8 cellular contexts compared by ENCODE assay signal in the genomic region with DNA sequence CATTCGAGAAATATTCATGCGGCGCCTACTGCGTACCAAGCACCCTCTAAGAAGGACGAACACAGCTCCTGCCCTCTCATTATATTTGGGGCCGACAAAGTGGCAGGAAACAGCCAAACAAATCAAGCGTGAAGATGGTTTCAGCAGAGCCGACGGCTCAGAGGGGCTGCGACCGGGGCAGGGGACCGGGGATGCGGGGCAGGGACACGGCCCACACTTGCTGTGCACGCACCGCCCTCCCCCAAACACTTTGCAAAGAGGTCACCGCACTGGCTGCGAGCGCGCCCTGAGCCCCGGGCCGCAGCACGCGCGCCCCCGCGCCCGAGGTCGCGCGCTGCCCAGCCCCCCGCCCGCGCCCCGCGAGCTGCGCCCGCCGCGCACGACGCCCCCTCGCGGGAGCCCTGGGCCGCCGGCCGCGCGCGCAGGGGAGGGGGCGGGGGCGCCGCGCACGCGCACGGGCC. TPM values are rescaled to one million over a fixed set of nuclear protein-coding genes. Genes with fewer than 3 reads are reported as not detected.
DNase-seq lines count a peak whose midpoint lies in the region; ATAC-seq and TF ChIP-seq lines count a peak whose summit lies in the region.

No MANE protein-coding gene starts in this region.

- H3K23ac ChIP-seq in mesenchymal stem cell (ENCODE audit: low read length in 2 of 2), result no peak overlapping the region

- no peak for TF ChIP-seq EP300 in SK-N-SH (IDR thresholded peaks at IDR 0.05; ENCODE audit: borderline replicate concordance in 1 of 2, low read depth in 1 of 2, low read length in 1 of 2)

- no peak for TF ChIP-seq RAD21 in SK-N-SH (IDR thresholded peaks at IDR 0.05; ENCODE audit: low read length)

- H3K27ac Mint-ChIP-seq in type B pancreatic cell, result peak overlapping the region; percentile 89

- CTCF ChIA-PET in SK-N-SH (lab: Yijun Ruan, JAX), result interaction anchor here (1.0 to 1.4 kb wide), 3 partner anchors 33 to 179 kb away, joined by 3 to 4 read pairs (median 4); no protein-coding TSS in a partner anchor

- peak overlapping the region; percentile 92 for H3K4me3 Mint-ChIP-seq in type B pancreatic cell

- peak overlapping the region; percentile 69 for H2BK15ac ChIP-seq in mesenchymal stem cell (ENCODE audit: low read depth, poor library complexity, severe bottlenecking)

- H2AFZ ChIP-seq in GM23248 (peak overlapping the region; percentile 92), SK-N-SH (ENCODE audit: low read depth) (peak overlapping the region; percentile 65; the same call in 1 of the 2 replicates), mesenchymal stem cell (ENCODE audit: low read depth, low read length) (peak overlapping the region; percentile 92)

- H3F3A ChIP-seq in GM23248 (ENCODE audit: insufficient read depth), result no peaks in the 10 kb centered on the region
- no peaks in the 10 kb centered on the region for H3F3A ChIP-seq in SK-N-SH (replicated peaks; ENCODE audit: insufficient read depth)

- WGBS in GM23248 (ENCODE audit: low coverage in 1 of 2, low lambda C conversion rate in 2 of 2, missing lambda C conversion rate in 2 of 2), 2 experiments, result 3 to 11% methylated on average over 11 to 25 of the region's 57 CpGs
- no CpG with 5 or more reads among the region's 57 CpGs for WGBS in SK-N-SH (ENCODE audit: low lambda C conversion rate)
- WGBS in mesenchymal stem cell, result 4% methylated on average over 31 of the region's 57 CpGs

- H2BK5ac ChIP-seq in mesenchymal stem cell (ENCODE audit: low read depth, low read length, poor library complexity, severe bottlenecking), result no peak overlapping the region

- peak overlapping the region in 1 of 2 experiments; percentile 83 for H2BK12ac ChIP-seq in mesenchymal stem cell (ENCODE audit: low read length in 2 of 2)

- no peak overlapping the region for H2AK5ac ChIP-seq in mesenchymal stem cell (ENCODE audit: low read length, severe bottlenecking)

- no peak; the same call in 1 of the 2 replicates for TF ChIP-seq CTCF in C4-2B (conservative IDR thresholded peaks at IDR 0.05)
- no peak for TF ChIP-seq CTCF in SK-N-SH (IDR thresholded peaks at IDR 0.05)
- TF ChIP-seq CTCF in type B pancreatic cell (conservative IDR thresholded peaks at IDR 0.05), result no peak

- no peak for ATAC-seq in HG02610 (IDR thresholded peaks at IDR 0.05; ENCODE audit: unreplicated experiment)

- DNase-seq in GM23248 (peak; percentile 41), SK-N-SH (peak; percentile 95), ecto neural progenitor cell (ENCODE audit: low spot score) (peak; percentile 78), mesenchymal stem cell (peak; percentile 27), type B pancreatic cell (ENCODE audit: extremely low spot score, unreplicated experiment) (no peak), MV-4-11 (lab: John Stamatoyannopoulos, UW) (no peak)

- H3K9me3 ChIP-seq in GM23248 (ENCODE audit: low read depth) (no peaks in the 10 kb centered on the region), SK-N-SH (no peaks in the 10 kb centered on the region), mesenchymal stem cell (ENCODE audit: control insufficient read depth, low read length) (no peaks in the 10 kb centered on the region)

- peak overlapping the region in 1 of 2 experiments; percentile 82 for H3K4ac ChIP-seq in mesenchymal stem cell (ENCODE audit: low read depth in 1 of 2, low read length in 2 of 2)

- H3K14ac ChIP-seq in mesenchymal stem cell (ENCODE audit: low read length in 2 of 2), result peak overlapping the region in 1 of 2 experiments; percentile 55

- in situ Hi-C loops in GM23248 (cut with MboI), result no loop called here

- POLR2A ChIA-PET in SK-N-SH (lab: Yijun Ruan, JAX), result interaction anchor here (1.6 kb wide), 1 partner anchor 30 kb away, joined by 9 read pairs; the partner anchor contains the start of gene RPL3

- H3K4me1 ChIP-seq in GM23248 (ENCODE audit: insufficient read depth) (no peaks in the 10 kb centered on the region; the same call in 1 of the 2 replicates), SK-N-SH (ENCODE audit: control insufficient read depth in 1 of 2, insufficient read depth in 2 of 2, low read depth in 1 of 2, low read length in 1 of 2) (peaks cover 0 to 13% of the 10 kb centered on the region in 2 experiments; a peak in 1 of 4 replicates), mesenchymal stem cell (ENCODE audit: control insufficient read depth, insufficient read depth, low read depth, low read length) (peaks cover 35% of the 10 kb centered on the region)

- H3K27ac ChIP-seq in C4-2B (peak overlapping the region; percentile 48), GM23248 (no peak overlapping the region), SK-N-SH (ENCODE audit: low read depth in 2 of 2, low read length in 1 of 2) (peak overlapping the region in 1 of 2 experiments; percentile 22; a peak in 1 of 4 replicates), mesenchymal stem cell (ENCODE audit: low read length, poor library complexity, severe bottlenecking) (no peak overlapping the region)

- H3K79me1 ChIP-seq in mesenchymal stem cell (replicated peaks; ENCODE audit: low read length, poor library complexity, severe bottlenecking), result peaks cover 10% of the 10 kb centered on the region

- H3K4me3 ChIP-seq in GM23248 (peak overlapping the region; percentile 75), SK-N-SH (ENCODE audit: low read depth in 2 of 2, low read length in 1 of 2) (peak overlapping the region; percentile 52 to 56), mesenchymal stem cell (ENCODE audit: insufficient read depth in 1 of 2, low read depth in 1 of 2, low read length in 2 of 2) (peak overlapping the region; percentile 84 to 94)

- peaks cover 16% of the 10 kb centered on the region for H3K4me1 Mint-ChIP-seq in type B pancreatic cell (ENCODE audit: unreplicated experiment)

- peak overlapping the region; percentile 33 for H4K8ac ChIP-seq in mesenchymal stem cell (ENCODE audit: low read length)

- no peaks in the 10 kb centered on the region for H4K20me1 ChIP-seq in GM23248 (ENCODE audit: insufficient read depth)
- no peaks in the 10 kb centered on the region for H4K20me1 ChIP-seq in SK-N-SH (ENCODE audit: insufficient read depth)

- peak overlapping the region; percentile 23 for H2BK120ac ChIP-seq in mesenchymal stem cell (ENCODE audit: low read depth, low read length)

- H3K27me3 ChIP-seq in GM23248 (replicated peaks; ENCODE audit: insufficient read depth), result no peaks in the 10 kb centered on the region
- no peaks in the 10 kb centered on the region for H3K27me3 ChIP-seq in SK-N-SH (ENCODE audit: insufficient read depth)
- H3K27me3 ChIP-seq in mesenchymal stem cell (ENCODE audit: control insufficient read depth in 1 of 2, insufficient read depth in 1 of 2, low read length in 2 of 2), result peaks cover 0 to 11% of the 10 kb centered on the region in 2 experiments

- H3K36me3 Mint-ChIP-seq in type B pancreatic cell, result no peaks in the 10 kb centered on the region

- H3K9me3 Mint-ChIP-seq in type B pancreatic cell, result no peaks in the 10 kb centered on the region

- peak overlapping the region; percentile 64 to 90 for H3K18ac ChIP-seq in mesenchymal stem cell (ENCODE audit: low read depth in 1 of 2, low read length in 2 of 2)

- H3K79me2 ChIP-seq in GM23248 (ENCODE audit: insufficient read depth), result no peaks in the 10 kb centered on the region
- H3K79me2 ChIP-seq in SK-N-SH (ENCODE audit: insufficient read depth), result no peaks in the 10 kb centered on the region

- peak overlapping the region; percentile 75 for H4K91ac ChIP-seq in mesenchymal stem cell (ENCODE audit: low read length)

- H3K36me3 ChIP-seq in GM23248 (ENCODE audit: low read depth), result no peaks in the 10 kb centered on the region
- no peaks in the 10 kb centered on the region for H3K36me3 ChIP-seq in SK-N-SH (replicated peaks in 1 of 2; ENCODE audit: control insufficient read depth in 1 of 2, insufficient read depth in 2 of 2, low read length in 1 of 2)
- H3K36me3 ChIP-seq in mesenchymal stem cell (ENCODE audit: control insufficient read depth in 1 of 2, insufficient read depth in 2 of 2, low read depth in 1 of 2, low read length in 2 of 2), result no peaks in the 10 kb centered on the region

- no peaks in the 10 kb centered on the region for H3K27me3 Mint-ChIP-seq in type B pancreatic cell

- H3K9ac ChIP-seq in GM23248 (peak overlapping the region; percentile 61; the same call in 1 of the 2 replicates), SK-N-SH (no peak overlapping the region), mesenchymal stem cell (ENCODE audit: low read length) (peak overlapping the region; percentile 76)

- H3K9me2 ChIP-seq in GM23248 (ENCODE audit: insufficient read depth) (no peaks in the 10 kb centered on the region), SK-N-SH (no peaks in the 10 kb centered on the region)

- peak overlapping the region; percentile 84 for H3K4me2 ChIP-seq in GM23248 (ENCODE audit: unreplicated experiment)
- peak overlapping the region; percentile 66 for H3K4me2 ChIP-seq in SK-N-SH
- H3K4me2 ChIP-seq in mesenchymal stem cell (ENCODE audit: low read length, poor library complexity, severe bottlenecking), result peak overlapping the region; percentile 64

TF ChIP-seq in SK-N-SH, 30 proteins besides CTCF, POLR2A, EP300 and RAD21 (continues in another document):
- TF ChIP-seq SIN3A (IDR thresholded peaks at IDR 0.05; ENCODE audit: borderline replicate concordance, low read depth, low read length), result no peak
- TF ChIP-seq MXI1 (IDR thresholded peaks at IDR 0.05; ENCODE audit: low read depth, low read length), result no peak

RNA-seq across cellular contexts. Expression of gene SYNGR1, which starts 0.3 kb away (rescaled TPM):
- 5.2 and 6.1 TPM in 2 replicates for total RNA-seq in GM23248 (2014; rRNA removed; shearing (Covaris generic))
- 20.3 and 23.2 TPM in 2 replicates for polyA plus RNA-seq in GM23248 (2016; fragmentation: Nextera tagmentation; extraction: Ambion mirVana)
- polyA plus RNA-seq in SK-N-SH (2012; rRNA removed), result 18.1 and 18.7 TPM in 2 replicates
- 6.5 and 12.2 TPM in 2 replicates for polyA plus RNA-seq in SK-N-SH (2012; cell fraction: cytosol; rRNA removed)
- 29.3 and 35.7 TPM in 2 replicates for polyA plus RNA-seq in SK-N-SH (2012; cell fraction: nucleus; rRNA removed)
- 22.3 TPM for polyA plus RNA-seq in mesenchymal stem cell (2013, experiment 1 of 2)
- polyA plus RNA-seq in mesenchymal stem cell (2013, experiment 2 of 2), result 22.9 TPM
- 41.4 and 47.9 TPM in 2 replicates for total RNA-seq in type B pancreatic cell (ENCODE audit: low replicate concordance)

RNA-seq across cellular contexts. Expression of gene RPL3, which starts 30.1 kb away (rescaled TPM):
- total RNA-seq in GM23248 (2014; rRNA removed; shearing (Covaris generic)), result 1,555 and 2,353 TPM in 2 replicates
- polyA plus RNA-seq in GM23248 (2016; fragmentation: Nextera tagmentation; extraction: Ambion mirVana) (920 and 929 TPM in 2 replicates), SK-N-SH (2012; rRNA removed) (4,089 and 4,976 TPM in 2 replicates)
- 3,345 and 4,370 TPM in 2 replicates for polyA plus RNA-seq in SK-N-SH (2012; cell fraction: cytosol; rRNA removed)
- 1,624 and 1,631 TPM in 2 replicates for polyA plus RNA-seq in SK-N-SH (2012; cell fraction: nucleus; rRNA removed)
- 1,826 TPM for polyA plus RNA-seq in mesenchymal stem cell (2013, experiment 1 of 2)
- polyA plus RNA-seq in mesenchymal stem cell (2013, experiment 2 of 2), result 1,787 TPM
- 2,337 and 2,431 TPM in 2 replicates for total RNA-seq in type B pancreatic cell (ENCODE audit: low replicate concordance)

RNA-seq across cellular contexts. Expression of gene TAB1, which starts 50.0 kb away (rescaled TPM):
- 13.4 and 16.9 TPM in 2 replicates for total RNA-seq in GM23248 (2014; rRNA removed; shearing (Covaris generic))
- 12.1 and 13.9 TPM in 2 replicates for polyA plus RNA-seq in GM23248 (2016; fragmentation: Nextera tagmentation; extraction: Ambion mirVana)
- 10.8 and 12.9 TPM in 2 replicates for polyA plus RNA-seq in SK-N-SH (2012; rRNA removed)
- polyA plus RNA-seq in SK-N-SH (2012; cell fraction: cytosol; rRNA removed), result 4.9 and 8.7 TPM in 2 replicates
- polyA plus RNA-seq in SK-N-SH (2012; cell fraction: nucleus; rRNA removed), result 18.2 and 32.4 TPM in 2 replicates
- 10.8 TPM for polyA plus RNA-seq in mesenchymal stem cell (2013, experiment 1 of 2)
- polyA plus RNA-seq in mesenchymal stem cell (2013, experiment 2 of 2), result 11.1 TPM
- total RNA-seq in type B pancreatic cell (ENCODE audit: low replicate concordance), result 26.0 and 31.0 TPM in 2 replicates

Comparison
In these comparisons a context has a peak if more than half of its experiments do, and no peak if none do; other contexts are left out.
1. DNase-seq: peak in GM23248 (single experiment), SK-N-SH (single experiment), ecto neural progenitor cell (single experiment) and mesenchymal stem cell (single experiment); none in type B pancreatic cell (single experiment) and MV-4-11 (single experiment).
2. Peak in every context shown above with its lines, with median percentiles within 50 percentile points of each other: H2AFZ ChIP-seq, H3K4me2 ChIP-seq and H3K4me3 ChIP-seq.